In the genomic region with DNA sequence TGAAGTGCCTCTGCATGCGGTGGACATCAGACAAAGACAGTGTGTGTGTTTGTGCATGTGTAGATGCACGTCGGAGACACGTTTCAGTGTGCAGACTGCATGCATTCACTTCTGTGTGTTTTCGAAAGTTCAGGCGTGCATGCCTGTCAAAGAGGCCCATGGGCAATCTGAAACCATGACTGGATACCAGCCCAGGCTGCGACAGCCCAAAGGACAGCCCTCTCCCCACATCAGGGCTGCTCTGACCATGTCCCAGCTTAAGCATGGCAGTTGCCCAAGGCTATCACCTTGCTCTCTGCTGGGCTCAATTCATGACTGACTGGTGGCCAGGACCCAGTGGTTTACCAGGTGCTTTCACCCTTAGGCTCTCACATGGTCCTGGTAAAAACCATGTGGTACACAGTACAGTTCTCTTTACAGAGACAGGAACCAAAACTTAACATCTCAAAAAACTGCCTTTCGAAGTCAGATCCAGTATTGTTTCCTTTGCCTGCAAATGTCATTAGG, we compare ENCODE assay signal across 16 cellular contexts.
DNase-seq lines count a peak whose midpoint lies in the region; ATAC-seq lines count a peak whose summit lies in the region.
"Had no signal": no experiment of that assay in that cellular context is flagged by ENCODE, and none has a peak within 500 bp of the region (broad histone marks: within the 10 kb centered on the region; RNA-seq: fewer than 3 reads in every experiment).

No MANE protein-coding gene starts in this region.

- no peaks in the 10 kb centered on the region for H3K36me3 ChIP-seq in H7 (replicated peaks; ENCODE audit: control insufficient read depth, insufficient read depth, low read length)
- H3K36me3 ChIP-seq: BLaER1 treated with 17β-estradiol and CSF1 and Interleukin-3, amounts not matched to agents 10 nM and 100 nM; stomach had no signal

- peak; percentile 77 for DNase-seq in RPMI8226
- no peak for DNase-seq in H7
- no peak for DNase-seq in Right ventricle myocardium inferior (ENCODE audit: missing footprints)
- DNase-seq in NCI-H82 (lab: John Stamatoyannopoulos, UW), result no peak
- DNase-seq in DMS 273 treated with DMSO at 0.1 percent for 48 hours (lab: John Stamatoyannopoulos, UW), result no peak
- DNase-seq: activated CD4-positive, alpha-beta memory T cell treated with anti-CD3 and anti-CD28 coated beads for 36 hours; activated naive CD8-positive, alpha-beta T cell treated with anti-CD3 and anti-CD28 coated beads for 36 hours; left ventricle myocardium superior; NCI-H1048; stimulated activated CD4-positive, alpha-beta T cell treated with anti-CD3 and anti-CD28 coated beads, Interleukin-2, amount 100 ng/mL, for 24 hours; stomach; SW 1271 had no signal

- ATAC-seq in GM18861 (IDR thresholded peaks at IDR 0.05; ENCODE audit: unreplicated experiment) (peak; percentile 31), GM21423 (IDR thresholded peaks at IDR 0.05; ENCODE audit: unreplicated experiment) (peak; percentile 40), HG03039 (IDR thresholded peaks at IDR 0.05; ENCODE audit: unreplicated experiment) (peak; percentile 35), Right ventricle myocardium inferior (no peak)
- ATAC-seq: left ventricle myocardium superior had no signal

- H3K4me3 ChIP-seq in H7 (ENCODE audit: insufficient read depth, low read depth, low read length), result no peak overlapping the region
- H3K4me3 ChIP-seq: BLaER1 treated with 17β-estradiol and CSF1 and Interleukin-3, amounts not matched to agents 10 nM and 100 nM; stomach had no signal

- no peaks in the 10 kb centered on the region; the same call in 1 of the 2 replicates for H3K27me3 ChIP-seq in H7 (ENCODE audit: control insufficient read depth, insufficient read depth, low read length)

- intact Hi-C loops in Right ventricle myocardium inferior (cut with DNase I), result no loop called here
